Comparison of ENCODE assay signal across 10 cellular contexts in genomic region chr11:14334893-14335292, GRCh38. TPM values are rescaled to one million over a fixed set of nuclear protein-coding genes. Genes with fewer than 3 reads are reported as not detected.
A peak's percentile ranks its signal among the peaks of the same experiment; 100 is the strongest.
DNase-seq lines count a peak whose midpoint lies in the region; ATAC-seq and TF ChIP-seq lines count a peak whose summit lies in the region.
"Had no signal": no experiment of that assay in that cellular context is flagged by ENCODE, and none has a peak within 500 bp of the region (broad histone marks: within the 10 kb centered on the region; RNA-seq: fewer than 3 reads in every experiment).

No MANE protein-coding gene starts in this region.

- H3K36me3 ChIP-seq in CD8-positive, alpha-beta T cell (ENCODE audit: insufficient read depth, low read length), result no peaks in the 10 kb centered on the region
- H3K36me3 ChIP-seq in naive thymus-derived CD4-positive, alpha-beta T cell (ENCODE audit: control insufficient read depth in 2 of 3, insufficient read depth in 3 of 3, low read length in 3 of 3), result no peaks in the 10 kb centered on the region

- peak overlapping the region; percentile 47 for H3K27ac Mint-ChIP-seq in CD8-positive, alpha-beta T cell
- H3K27ac Mint-ChIP-seq in naive thymus-derived CD4-positive, alpha-beta T cell, result no peak overlapping the region

- intact Hi-C loops in CD8-positive, alpha-beta T cell (cut with DNase I, micrococcal nuclease), result no loop called here
- intact Hi-C loops in naive thymus-derived CD4-positive, alpha-beta T cell (cut with micrococcal nuclease), result no loop called here

- no peaks in the 10 kb centered on the region for H3K27me3 Mint-ChIP-seq in CD8-positive, alpha-beta T cell (ENCODE audit: low read depth)
- H3K27me3 Mint-ChIP-seq in naive thymus-derived CD4-positive, alpha-beta T cell, result no peaks in the 10 kb centered on the region

- no peaks in the 10 kb centered on the region for H3K27me3 ChIP-seq in CD8-positive, alpha-beta T cell (ENCODE audit: insufficient read depth, low read length)
- no peaks in the 10 kb centered on the region for H3K27me3 ChIP-seq in foreskin keratinocyte
- no peaks in the 10 kb centered on the region for H3K27me3 ChIP-seq in naive thymus-derived CD4-positive, alpha-beta T cell (ENCODE audit: control insufficient read depth in 2 of 2, insufficient read depth in 2 of 2, low read length in 2 of 2)

- H3K4me1 Mint-ChIP-seq in CD8-positive, alpha-beta T cell (ENCODE audit: low read depth), result peaks cover 40% of the 10 kb centered on the region
- peaks cover 13 to 48% (median 24%) of the 10 kb centered on the region in 7 donors for H3K4me1 Mint-ChIP-seq in naive thymus-derived CD4-positive, alpha-beta T cell

- peaks cover 12% of the 10 kb centered on the region for H3K36me3 Mint-ChIP-seq in CD8-positive, alpha-beta T cell
- peaks cover 15 to 43% (median 17%) of the 10 kb centered on the region in 5 donors for H3K36me3 Mint-ChIP-seq in naive thymus-derived CD4-positive, alpha-beta T cell

- H3K4me3 ChIP-seq in CD8-positive, alpha-beta T cell (ENCODE audit: low read depth, low read length), result no peak overlapping the region
- H3K4me3 ChIP-seq in naive thymus-derived CD4-positive, alpha-beta T cell (ENCODE audit: low read length), result no peak overlapping the region

- no peak for DNase-seq in CD8-positive, alpha-beta T cell
- no peak for DNase-seq in foreskin keratinocyte
- no peak for DNase-seq in naive thymus-derived CD4-positive, alpha-beta T cell
- DNase-seq: activated effector memory CD4-positive, alpha-beta T cell treated with Interleukin-2 at 50 U/mL for 16 hours; NCI-H526 had no signal

- no peak for ATAC-seq in CD8-positive, alpha-beta T cell
- ATAC-seq in GM19395 (IDR thresholded peaks at IDR 0.05; ENCODE audit: unreplicated experiment) (peak; percentile 52), HG03565 (IDR thresholded peaks at IDR 0.05; ENCODE audit: unreplicated experiment) (peak; percentile 31), foreskin keratinocyte (no peak), GM18858 (IDR thresholded peaks at IDR 0.05; ENCODE audit: unreplicated experiment) (no peak), HG02884 (IDR thresholded peaks at IDR 0.05; ENCODE audit: unreplicated experiment) (no peak), GM18873 (IDR thresholded peaks at IDR 0.05; ENCODE audit: low FRiP score, unreplicated experiment) (no peak)
- ATAC-seq in naive thymus-derived CD4-positive, alpha-beta T cell, result no peak

- H3K4me3 Mint-ChIP-seq in CD8-positive, alpha-beta T cell, result no peak overlapping the region
- H3K4me3 Mint-ChIP-seq in naive thymus-derived CD4-positive, alpha-beta T cell, result no peak overlapping the region

- no peaks in the 10 kb centered on the region for H3K4me1 ChIP-seq in CD8-positive, alpha-beta T cell (ENCODE audit: insufficient read depth, low read length)
- peaks cover 19% of the 10 kb centered on the region for H3K4me1 ChIP-seq in foreskin keratinocyte
- H3K4me1 ChIP-seq in naive thymus-derived CD4-positive, alpha-beta T cell (ENCODE audit: control insufficient read depth in 2 of 2, insufficient read depth in 2 of 2, low read length in 2 of 2), result no peaks in the 10 kb centered on the region

- POLR2A ChIA-PET in CD8-positive, alpha-beta T cell (lab: Charles Lee), result interaction anchor here (2.0 kb wide), 1 partner anchor 15 kb away, joined by 5 read pairs; no protein-coding TSS in a partner anchor
- POLR2A ChIA-PET in naive thymus-derived CD4-positive, alpha-beta T cell (lab: Charles Lee), result interaction anchor here (0.6 kb wide), 1 partner anchor 188 kb away, joined by 3 read pairs; no protein-coding TSS in a partner anchor

- no peak for TF ChIP-seq CTCF in CD8-positive, alpha-beta T cell (IDR thresholded peaks at IDR 0.05)
- TF ChIP-seq CTCF in foreskin keratinocyte (conservative IDR thresholded peaks at IDR 0.05), result no peak

- CTCF ChIA-PET in CD8-positive, alpha-beta T cell (lab: Charles Lee), result interaction anchor here (0.8 to 1.1 kb wide), 2 partner anchors 27 to 34 kb away, joined by 3 read pairs; no protein-coding TSS in a partner anchor
- CTCF ChIA-PET in naive thymus-derived CD4-positive, alpha-beta T cell (lab: Charles Lee), result interaction anchor here (1.3 kb wide), 1 partner anchor 11 kb away, joined by 3 read pairs; no protein-coding TSS in a partner anchor

- H3K27ac ChIP-seq in CD8-positive, alpha-beta T cell (ENCODE audit: low read depth, low read length), result no peak overlapping the region
- H3K27ac ChIP-seq in foreskin keratinocyte, result peak overlapping the region; percentile 95
- H3K27ac ChIP-seq in naive thymus-derived CD4-positive, alpha-beta T cell (ENCODE audit: low read depth, low read length), result no peak overlapping the region

- peaks cover 3% of the 10 kb centered on the region for H3K9me3 ChIP-seq in CD8-positive, alpha-beta T cell (ENCODE audit: low read length)
- peaks cover 0 to 6% (median 0%) of the 10 kb centered on the region in 3 experiments for H3K9me3 ChIP-seq in naive thymus-derived CD4-positive, alpha-beta T cell (ENCODE audit: control insufficient read depth in 2 of 3, low read length in 3 of 3)

- peaks cover 15% of the 10 kb centered on the region for H3K9me3 Mint-ChIP-seq in CD8-positive, alpha-beta T cell
- peaks cover 0 to 27% (median 16%) of the 10 kb centered on the region in 11 donors for H3K9me3 Mint-ChIP-seq in naive thymus-derived CD4-positive, alpha-beta T cell

RNA-seq across cellular contexts. Expression of gene RRAS2, which starts 24.1 kb away (rescaled TPM):
- 10 to 100 TPM; 38.5 to 40.6 TPM for total RNA-seq in CD8-positive, alpha-beta T cell
- 106 and 111 TPM in 2 replicates for total RNA-seq in foreskin keratinocyte
- 80.7 and 89.3 TPM in 2 replicates for polyA plus RNA-seq in foreskin keratinocyte
- 10 to 100 TPM; 12.6 to 55.3 (median 22.2) TPM for total RNA-seq in naive thymus-derived CD4-positive, alpha-beta T cell
- 1 to 10 TPM; 6.0 to 8.3 TPM for polyA plus RNA-seq in naive thymus-derived CD4-positive, alpha-beta T cell

Comparison
In these comparisons a context has a peak if more than half of its experiments do, and no peak if none do; other contexts are left out.
1. ATAC-seq: peak in GM19395 (single experiment) and HG03565 (single experiment); none in CD8-positive, alpha-beta T cell (single experiment), foreskin keratinocyte (single experiment), naive thymus-derived CD4-positive, alpha-beta T cell (single experiment), GM18858 (single experiment), HG02884 (single experiment) and GM18873 (single experiment).